Comparison of ENCODE assay signal across 1 cellular context in the genomic region with DNA sequence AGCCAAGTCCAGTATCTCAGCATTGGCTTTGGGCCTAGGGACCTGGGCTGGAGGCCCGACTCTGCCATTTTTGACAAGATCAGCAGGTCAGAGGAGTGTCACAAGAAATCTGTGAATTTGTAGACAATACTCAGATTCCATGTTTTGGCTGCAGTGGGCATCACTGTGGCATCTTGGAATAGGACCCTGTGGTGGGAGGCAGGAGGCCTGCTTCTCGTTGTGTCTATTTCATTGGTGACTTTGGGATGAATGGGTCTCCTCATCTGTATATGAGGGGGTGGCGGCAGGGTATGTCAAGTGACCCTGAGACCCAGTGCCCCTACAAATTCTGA.
TF ChIP-seq lines count a peak whose summit lies in the region.

No MANE protein-coding gene starts in this region.

TF ChIP-seq in IMR-90, 13 proteins besides CTCF, POLR2A, EP300 and RAD21:
- TF ChIP-seq, protein P1, sequence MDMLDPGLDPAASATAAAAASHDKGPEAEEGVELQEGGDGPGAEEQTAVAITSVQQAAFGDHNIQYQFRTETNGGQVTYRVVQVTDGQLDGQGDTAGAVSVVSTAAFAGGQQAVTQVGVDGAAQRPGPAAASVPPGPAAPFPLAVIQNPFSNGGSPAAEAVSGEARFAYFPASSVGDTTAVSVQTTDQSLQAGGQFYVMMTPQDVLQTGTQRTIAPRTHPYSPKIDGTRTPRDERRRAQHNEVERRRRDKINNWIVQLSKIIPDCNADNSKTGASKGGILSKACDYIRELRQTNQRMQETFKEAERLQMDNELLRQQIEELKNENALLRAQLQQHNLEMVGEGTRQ (IDR thresholded peaks at IDR 0.05; ENCODE audit: low read depth, low read length): no peak
- TF ChIP-seq BHLHE40 (IDR thresholded peaks at IDR 0.05; ENCODE audit: low read depth, low read length) (no peak), CHD1 (IDR thresholded peaks at IDR 0.05; ENCODE audit: low read depth, low read length) (no peak), MAZ (IDR thresholded peaks at IDR 0.05; ENCODE audit: borderline replicate concordance, low read depth, low read length) (no peak), RCOR1 (IDR thresholded peaks at IDR 0.05; ENCODE audit: insufficient replicate concordance, low read length) (no peak), NFE2L2 (IDR thresholded peaks at IDR 0.05; ENCODE audit: low read depth, low read length) (no peak), SMC3 (IDR thresholded peaks at IDR 0.05; ENCODE audit: low read depth, low read length) (no peak), ELK1 (IDR thresholded peaks at IDR 0.05; ENCODE audit: borderline replicate concordance, low read depth, low read length) (no peak), CEBPB (IDR thresholded peaks at IDR 0.05; ENCODE audit: low read depth, low read length) (no peak), MXI1 (IDR thresholded peaks at IDR 0.05; ENCODE audit: borderline replicate concordance, low read depth, low read length) (no peak), RFX5 (IDR thresholded peaks at IDR 0.05; ENCODE audit: low read depth, low read length) (no peak), FOS (IDR thresholded peaks at IDR 0.05; ENCODE audit: low read depth, low read length) (no peak), MAFK (IDR thresholded peaks at IDR 0.05; ENCODE audit: low read depth, low read length) (no peak)
